In the genomic region with DNA sequence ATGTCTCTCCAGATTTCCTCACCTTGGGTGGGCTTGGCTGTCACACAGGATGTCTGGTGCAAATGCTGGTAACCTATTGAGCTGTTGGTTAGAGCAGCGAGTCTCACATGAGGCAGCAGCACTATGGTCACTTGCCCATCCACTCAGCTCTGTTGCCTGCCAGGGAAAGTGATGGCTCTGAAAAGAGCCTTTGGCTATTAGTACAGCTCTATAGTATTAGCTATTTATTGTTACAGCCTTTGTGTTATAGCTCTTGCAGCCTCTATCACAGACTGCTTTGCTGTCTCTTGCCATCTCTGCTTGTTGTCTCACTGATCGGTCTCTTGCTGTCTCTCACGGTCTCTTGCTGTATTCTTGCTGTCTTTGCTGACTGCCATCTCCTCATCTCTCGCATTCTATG, we compare ENCODE assay signal across 22 cellular contexts.
"Had no signal": no experiment of that assay in that cellular context is flagged by ENCODE, and none has a peak within 500 bp of the region (broad histone marks: within the 10 kb centered on the region; RNA-seq: fewer than 3 reads in every experiment).

No MANE protein-coding gene starts in this region.

- H3K4me1 ChIP-seq: SJSA1 had no signal

- H3K9me3 ChIP-seq: SJSA1 had no signal

- ATAC-seq: K562 had no signal

- H3K4me3 Mint-ChIP-seq: IgD-negative memory B cell had no signal

- H3K27me3 Mint-ChIP-seq: IgD-negative memory B cell had no signal

- H3K27ac ChIP-seq: HL-60, KMS-11, SJSA1, SK-N-MC had no signal

- DNase-seq: Kasumi-1, MM.1S, MV-4-11, NCI-H1048, NCI-H1105, NCI-H1694, NCI-H187 treated with DMSO at 0.1 percent for 48 hours, NCI-H2029 treated with DMSO at 0.1 percent for 48 hours, NCI-H2171 treated with DMSO at 0.1 percent for 48 hours, NCI-H345, NCI-H446 treated with DMSO at 0.1 percent for 48 hours, NCI-H526, NCI-H774, Right ventricle myocardium superior, RPMI8226, SIG-M5 had no signal

- H3K9me3 Mint-ChIP-seq: IgD-negative memory B cell had no signal

- H3K36me3 Mint-ChIP-seq: IgD-negative memory B cell had no signal

- H3K36me3 ChIP-seq: SJSA1 had no signal

- H3K4me3 ChIP-seq: K562, SJSA1, SK-N-MC had no signal

- H3K27me3 ChIP-seq: SJSA1 had no signal
